ENCODE assay signal across 1 cellular context in genomic region chr6:13406051-13406477, GRCh38.
A peak's percentile ranks its signal among the peaks of the same experiment; 100 is the strongest.
TF ChIP-seq lines count a peak whose summit lies in the region.

No MANE protein-coding gene starts in this region.

TF ChIP-seq in HepG2, 621 proteins besides CTCF, POLR2A, EP300 and RAD21 (continued from another document and continues in another):
- peak; percentile 51 for TF ChIP-seq PAXIP1 (CRISPR knock-in tag; conservative IDR thresholded peaks at IDR 0.05)
- 0 out of 2 replicates have a peak, but pooled peaks have one; percentile 32 for TF ChIP-seq MTF2 (CRISPR knock-in tag; IDR thresholded peaks at IDR 0.05; ENCODE audit: borderline replicate concordance)
- TF ChIP-seq ZNF350 (CRISPR knock-in tag; IDR thresholded peaks at IDR 0.05; ENCODE audit: borderline replicate concordance, low read depth) = peak; percentile 56; the same call in 1 of the 2 replicates
- TF ChIP-seq, protein P1, sequence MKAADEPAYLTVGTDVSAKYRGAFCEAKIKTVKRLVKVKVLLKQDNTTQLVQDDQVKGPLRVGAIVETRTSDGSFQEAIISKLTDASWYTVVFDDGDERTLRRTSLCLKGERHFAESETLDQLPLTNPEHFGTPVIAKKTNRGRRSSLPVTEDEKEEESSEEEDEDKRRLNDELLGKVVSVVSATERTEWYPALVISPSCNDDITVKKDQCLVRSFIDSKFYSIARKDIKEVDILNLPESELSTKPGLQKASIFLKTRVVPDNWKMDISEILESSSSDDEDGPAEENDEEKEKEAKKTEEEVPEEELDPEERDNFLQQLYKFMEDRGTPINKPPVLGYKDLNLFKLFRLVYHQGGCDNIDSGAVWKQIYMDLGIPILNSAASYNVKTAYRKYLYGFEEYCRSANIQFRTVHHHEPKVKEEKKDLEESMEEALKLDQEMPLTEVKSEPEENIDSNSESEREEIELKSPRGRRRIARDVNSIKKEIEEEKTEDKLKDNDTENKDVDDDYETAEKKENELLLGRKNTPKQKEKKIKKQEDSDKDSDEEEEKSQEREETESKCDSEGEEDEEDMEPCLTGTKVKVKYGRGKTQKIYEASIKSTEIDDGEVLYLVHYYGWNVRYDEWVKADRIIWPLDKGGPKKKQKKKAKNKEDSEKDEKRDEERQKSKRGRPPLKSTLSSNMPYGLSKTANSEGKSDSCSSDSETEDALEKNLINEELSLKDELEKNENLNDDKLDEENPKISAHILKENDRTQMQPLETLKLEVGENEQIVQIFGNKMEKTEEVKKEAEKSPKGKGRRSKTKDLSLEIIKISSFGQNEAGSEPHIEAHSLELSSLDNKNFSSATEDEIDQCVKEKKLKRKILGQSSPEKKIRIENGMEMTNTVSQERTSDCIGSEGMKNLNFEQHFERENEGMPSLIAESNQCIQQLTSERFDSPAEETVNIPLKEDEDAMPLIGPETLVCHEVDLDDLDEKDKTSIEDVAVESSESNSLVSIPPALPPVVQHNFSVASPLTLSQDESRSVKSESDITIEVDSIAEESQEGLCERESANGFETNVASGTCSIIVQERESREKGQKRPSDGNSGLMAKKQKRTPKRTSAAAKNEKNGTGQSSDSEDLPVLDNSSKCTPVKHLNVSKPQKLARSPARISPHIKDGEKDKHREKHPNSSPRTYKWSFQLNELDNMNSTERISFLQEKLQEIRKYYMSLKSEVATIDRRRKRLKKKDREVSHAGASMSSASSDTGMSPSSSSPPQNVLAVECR (CRISPR knock-in tag; IDR thresholded peaks at IDR 0.05; ENCODE audit: borderline replicate concordance) = peak; percentile 33; the same call in 1 of the 2 replicates
- TF ChIP-seq ZNF101 (CRISPR knock-in tag; IDR thresholded peaks at IDR 0.05; ENCODE audit: borderline replicate concordance, low read depth) = no peak
- TF ChIP-seq, protein P2, sequence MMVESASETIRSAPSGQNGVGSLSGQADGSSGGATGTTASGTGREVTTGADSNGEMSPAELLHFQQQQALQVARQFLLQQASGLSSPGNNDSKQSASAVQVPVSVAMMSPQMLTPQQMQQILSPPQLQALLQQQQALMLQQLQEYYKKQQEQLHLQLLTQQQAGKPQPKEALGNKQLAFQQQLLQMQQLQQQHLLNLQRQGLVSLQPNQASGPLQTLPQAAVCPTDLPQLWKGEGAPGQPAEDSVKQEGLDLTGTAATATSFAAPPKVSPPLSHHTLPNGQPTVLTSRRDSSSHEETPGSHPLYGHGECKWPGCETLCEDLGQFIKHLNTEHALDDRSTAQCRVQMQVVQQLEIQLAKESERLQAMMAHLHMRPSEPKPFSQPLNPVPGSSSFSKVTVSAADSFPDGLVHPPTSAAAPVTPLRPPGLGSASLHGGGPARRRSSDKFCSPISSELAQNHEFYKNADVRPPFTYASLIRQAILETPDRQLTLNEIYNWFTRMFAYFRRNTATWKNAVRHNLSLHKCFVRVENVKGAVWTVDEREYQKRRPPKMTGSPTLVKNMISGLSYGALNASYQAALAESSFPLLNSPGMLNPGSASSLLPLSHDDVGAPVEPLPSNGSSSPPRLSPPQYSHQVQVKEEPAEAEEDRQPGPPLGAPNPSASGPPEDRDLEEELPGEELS (CRISPR knock-in tag; IDR thresholded peaks at IDR 0.05) = peak; percentile 65
- TF ChIP-seq GATAD2A (CRISPR knock-in tag; IDR thresholded peaks at IDR 0.05) = peak; percentile 80
- 0 out of 2 replicates have a peak, but pooled peaks have one; percentile 50 for TF ChIP-seq NFIC (IDR thresholded peaks at IDR 0.05; ENCODE audit: low read length)
- TF ChIP-seq, protein P3, sequence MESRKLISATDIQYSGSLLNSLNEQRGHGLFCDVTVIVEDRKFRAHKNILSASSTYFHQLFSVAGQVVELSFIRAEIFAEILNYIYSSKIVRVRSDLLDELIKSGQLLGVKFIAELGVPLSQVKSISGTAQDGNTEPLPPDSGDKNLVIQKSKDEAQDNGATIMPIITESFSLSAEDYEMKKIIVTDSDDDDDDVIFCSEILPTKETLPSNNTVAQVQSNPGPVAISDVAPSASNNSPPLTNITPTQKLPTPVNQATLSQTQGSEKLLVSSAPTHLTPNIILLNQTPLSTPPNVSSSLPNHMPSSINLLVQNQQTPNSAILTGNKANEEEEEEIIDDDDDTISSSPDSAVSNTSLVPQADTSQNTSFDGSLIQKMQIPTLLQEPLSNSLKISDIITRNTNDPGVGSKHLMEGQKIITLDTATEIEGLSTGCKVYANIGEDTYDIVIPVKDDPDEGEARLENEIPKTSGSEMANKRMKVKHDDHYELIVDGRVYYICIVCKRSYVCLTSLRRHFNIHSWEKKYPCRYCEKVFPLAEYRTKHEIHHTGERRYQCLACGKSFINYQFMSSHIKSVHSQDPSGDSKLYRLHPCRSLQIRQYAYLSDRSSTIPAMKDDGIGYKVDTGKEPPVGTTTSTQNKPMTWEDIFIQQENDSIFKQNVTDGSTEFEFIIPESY (CRISPR knock-in tag; IDR thresholded peaks at IDR 0.05) = peak; percentile 77; the same call in 1 of the 2 replicates
- no peak for TF ChIP-seq MAFK (conservative IDR thresholded peaks at IDR 0.05 in 1 of 2, IDR thresholded peaks at IDR 0.05 in 1 of 2; ENCODE audit: low read length in 2 of 2)
- TF ChIP-seq, protein P4, sequence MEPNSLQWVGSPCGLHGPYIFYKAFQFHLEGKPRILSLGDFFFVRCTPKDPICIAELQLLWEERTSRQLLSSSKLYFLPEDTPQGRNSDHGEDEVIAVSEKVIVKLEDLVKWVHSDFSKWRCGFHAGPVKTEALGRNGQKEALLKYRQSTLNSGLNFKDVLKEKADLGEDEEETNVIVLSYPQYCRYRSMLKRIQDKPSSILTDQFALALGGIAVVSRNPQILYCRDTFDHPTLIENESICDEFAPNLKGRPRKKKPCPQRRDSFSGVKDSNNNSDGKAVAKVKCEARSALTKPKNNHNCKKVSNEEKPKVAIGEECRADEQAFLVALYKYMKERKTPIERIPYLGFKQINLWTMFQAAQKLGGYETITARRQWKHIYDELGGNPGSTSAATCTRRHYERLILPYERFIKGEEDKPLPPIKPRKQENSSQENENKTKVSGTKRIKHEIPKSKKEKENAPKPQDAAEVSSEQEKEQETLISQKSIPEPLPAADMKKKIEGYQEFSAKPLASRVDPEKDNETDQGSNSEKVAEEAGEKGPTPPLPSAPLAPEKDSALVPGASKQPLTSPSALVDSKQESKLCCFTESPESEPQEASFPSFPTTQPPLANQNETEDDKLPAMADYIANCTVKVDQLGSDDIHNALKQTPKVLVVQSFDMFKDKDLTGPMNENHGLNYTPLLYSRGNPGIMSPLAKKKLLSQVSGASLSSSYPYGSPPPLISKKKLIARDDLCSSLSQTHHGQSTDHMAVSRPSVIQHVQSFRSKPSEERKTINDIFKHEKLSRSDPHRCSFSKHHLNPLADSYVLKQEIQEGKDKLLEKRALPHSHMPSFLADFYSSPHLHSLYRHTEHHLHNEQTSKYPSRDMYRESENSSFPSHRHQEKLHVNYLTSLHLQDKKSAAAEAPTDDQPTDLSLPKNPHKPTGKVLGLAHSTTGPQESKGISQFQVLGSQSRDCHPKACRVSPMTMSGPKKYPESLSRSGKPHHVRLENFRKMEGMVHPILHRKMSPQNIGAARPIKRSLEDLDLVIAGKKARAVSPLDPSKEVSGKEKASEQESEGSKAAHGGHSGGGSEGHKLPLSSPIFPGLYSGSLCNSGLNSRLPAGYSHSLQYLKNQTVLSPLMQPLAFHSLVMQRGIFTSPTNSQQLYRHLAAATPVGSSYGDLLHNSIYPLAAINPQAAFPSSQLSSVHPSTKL (CRISPR knock-in tag; IDR thresholded peaks at IDR 0.05) = peak; percentile 52; the same call in 1 of the 2 replicates
- TF ChIP-seq RBM22 (optimal IDR thresholded peaks at IDR 0.05; ENCODE audit: low read length) = no peak
- TF ChIP-seq ZBTB4 (CRISPR knock-in tag; IDR thresholded peaks at IDR 0.05; ENCODE audit: borderline replicate concordance) = peak; percentile 47; the same call in 1 of the 2 replicates
- no peak for TF ChIP-seq MED8 (CRISPR knock-in tag; IDR thresholded peaks at IDR 0.05; ENCODE audit: insufficient replicate concordance)
- TF ChIP-seq ZNF263 (CRISPR knock-in tag; IDR thresholded peaks at IDR 0.05) = peak; percentile 73
- 0 out of 2 replicates have a peak, but pooled peaks have one; percentile 50 for TF ChIP-seq SSRP1 (CRISPR knock-in tag; IDR thresholded peaks at IDR 0.05)
- no peak for TF ChIP-seq DPF2 (CRISPR knock-in tag; IDR thresholded peaks at IDR 0.05; ENCODE audit: borderline replicate concordance, low read depth)
- peak; percentile 37; the same call in 1 of the 2 replicates for TF ChIP-seq RARA (CRISPR knock-in tag; IDR thresholded peaks at IDR 0.05)
- no peak for TF ChIP-seq ZMAT3 (CRISPR knock-in tag; conservative IDR thresholded peaks at IDR 0.05)
- TF ChIP-seq ZMYM2 (CRISPR knock-in tag; IDR thresholded peaks at IDR 0.05) = 0 out of 2 replicates have a peak, but pooled peaks have one; percentile 41
- TF ChIP-seq SALL1 (CRISPR knock-in tag; IDR thresholded peaks at IDR 0.05) = 0 out of 2 replicates have a peak, but pooled peaks have one; percentile 22
- peak; percentile 12 for TF ChIP-seq PRPF4 (IDR thresholded peaks at IDR 0.05; ENCODE audit: low read depth, low read length, poor library complexity, severe bottlenecking)
- peak; percentile 71 for TF ChIP-seq ZNF281 (CRISPR knock-in tag; IDR thresholded peaks at IDR 0.05; ENCODE audit: borderline replicate concordance)
- TF ChIP-seq SRY (CRISPR knock-in tag; IDR thresholded peaks at IDR 0.05) = no peak
